Comparison of ENCODE assay signal across 11 cellular contexts in genomic region chr22:42645938-42646568, GRCh38. TPM values are rescaled to one million over a fixed set of nuclear protein-coding genes. Genes with fewer than 3 reads are reported as not detected.
DNase-seq lines count a peak whose midpoint lies in the region; ATAC-seq, FAIRE-seq and TF ChIP-seq lines count a peak whose summit lies in the region.
"Had no signal": no experiment of that assay in that cellular context is flagged by ENCODE, and none has a peak within 500 bp of the region (broad histone marks: within the 10 kb centered on the region; RNA-seq: fewer than 3 reads in every experiment).

No MANE protein-coding gene starts in this region.

- peak overlapping the region; percentile 69 for H3K4me3 Mint-ChIP-seq in HFFc6
- no peak overlapping the region for H3K4me3 Mint-ChIP-seq in central memory CD8-positive, alpha-beta T cell

- H3K36me3 ChIP-seq in liver (ENCODE audit: control insufficient read depth in 4 of 4, insufficient read depth in 3 of 4, low read depth in 1 of 4, low read length in 3 of 4) (no peaks in the 10 kb centered on the region), stomach smooth muscle (ENCODE audit: control insufficient read depth in 2 of 2, insufficient read depth in 2 of 2, low read length in 2 of 2) (no peaks in the 10 kb centered on the region)
- H3K36me3 ChIP-seq: neutrophil had no signal

- in situ Hi-C loops in KBM-7 (cut with MboI; ENCODE audit: low pct_unique_long_range_greater_than_20kb, low sequenced_read_pairs) = no loop called here

- H3K9me3 ChIP-seq in liver (ENCODE audit: control insufficient read depth in 4 of 4, low read length in 3 of 4) = no peaks in the 10 kb centered on the region
- H3K9me3 ChIP-seq in stomach smooth muscle (ENCODE audit: control insufficient read depth in 2 of 2, low read length in 2 of 2) = no peaks in the 10 kb centered on the region
- H3K9me3 ChIP-seq: neutrophil had no signal

- H3K9ac ChIP-seq in liver (ENCODE audit: low read depth in 1 of 2, low read length in 2 of 2) (peak overlapping the region in 1 of 2 donors; percentile 23), stomach smooth muscle (ENCODE audit: low read length in 2 of 2) (peak overlapping the region; percentile 52 to 68)

- no peak for TF ChIP-seq CTCF in HFFc6 (IDR thresholded peaks at IDR 0.05)
- TF ChIP-seq CTCF in liver (IDR thresholded peaks at IDR 0.05; ENCODE audit: low read depth, low read length, missing input control) = no peak

- no peak for TF ChIP-seq RAD21 in liver (IDR thresholded peaks at IDR 0.05)

- no peak for FAIRE-seq in GM19239 (lab: Jason Lieb, UNC)

- DNase-seq in HFFc6 (no peak), Ammon's horn (ENCODE audit: low spot score) (no peak), KBM-7 (no peak), GM19239 (ENCODE audit: insufficient read length, low spot score) (no peak)
- DNase-seq in central memory CD8-positive, alpha-beta T cell (ENCODE audit: low spot score in 2 of 2) = no peak
- DNase-seq: activated T-cell treated with anti-CD3 and anti-CD28 coated beads, Interleukin-2, amount 50 U/mL, for 1 hour had no signal

- H3K4me3 ChIP-seq in liver (ENCODE audit: low read depth in 1 of 3, low read length in 3 of 3) = peak overlapping the region in 1 of 3 donors; percentile 30
- peak overlapping the region in 1 of 2 donors; percentile 67 for H3K4me3 ChIP-seq in stomach smooth muscle (ENCODE audit: low read length in 2 of 2)
- H3K4me3 ChIP-seq: SK-N-MC had no signal

- H3K27ac ChIP-seq in liver (ENCODE audit: low read depth in 1 of 2, low read length in 2 of 2) (peak overlapping the region; percentile 67 to 73), stomach smooth muscle (ENCODE audit: low read length) (peak overlapping the region; percentile 85)
- H3K27ac ChIP-seq: neutrophil had no signal

- H3K36me3 Mint-ChIP-seq in HFFc6 (ENCODE audit: low read depth) = peaks cover 10% of the 10 kb centered on the region; the same call in 1 of the 2 replicates
- H3K36me3 Mint-ChIP-seq in central memory CD8-positive, alpha-beta T cell (ENCODE audit: insufficient read depth) = peaks cover 8% of the 10 kb centered on the region

- H3K4me1 ChIP-seq in liver (ENCODE audit: control insufficient read depth in 4 of 4, insufficient read depth in 4 of 4, low read length in 3 of 4) (peaks cover 46 to 73% (median 63%) of the 10 kb centered on the region in 4 donors), stomach smooth muscle (ENCODE audit: control insufficient read depth, insufficient read depth, low read length) (peaks cover 66% of the 10 kb centered on the region)

- no peaks in the 10 kb centered on the region for H3K27me3 ChIP-seq in liver (ENCODE audit: control insufficient read depth in 4 of 4, insufficient read depth in 4 of 4, low read length in 3 of 4)
- H3K27me3 ChIP-seq in stomach smooth muscle (ENCODE audit: control insufficient read depth in 1 of 2, insufficient read depth in 2 of 2, low read length in 2 of 2) = no peaks in the 10 kb centered on the region
- H3K27me3 ChIP-seq: neutrophil had no signal

- H3K27ac Mint-ChIP-seq in HFFc6 = peak overlapping the region; percentile 92
- H3K27ac Mint-ChIP-seq in central memory CD8-positive, alpha-beta T cell (ENCODE audit: low read depth) = peak overlapping the region; percentile 69

- ATAC-seq in central memory CD8-positive, alpha-beta T cell (replicated peaks; ENCODE audit: extremely low read depth, poor library complexity, severe bottlenecking) = no peak
- no peak for ATAC-seq in GM19463 (IDR thresholded peaks at IDR 0.05; ENCODE audit: unreplicated experiment)

- H3K9me3 Mint-ChIP-seq in HFFc6 = no peaks in the 10 kb centered on the region
- no peaks in the 10 kb centered on the region for H3K9me3 Mint-ChIP-seq in central memory CD8-positive, alpha-beta T cell

- peaks cover 47% of the 10 kb centered on the region for H3K4me1 Mint-ChIP-seq in HFFc6 (ENCODE audit: low read depth)
- peaks cover 41% of the 10 kb centered on the region for H3K4me1 Mint-ChIP-seq in central memory CD8-positive, alpha-beta T cell

- WGBS in liver = 50% methylated on average over 13 of the region's 13 CpGs

- peaks cover 3% of the 10 kb centered on the region for H3K27me3 Mint-ChIP-seq in HFFc6 (ENCODE audit: insufficient read depth)
- H3K27me3 Mint-ChIP-seq in central memory CD8-positive, alpha-beta T cell = no peaks in the 10 kb centered on the region

TF ChIP-seq in liver, 16 proteins besides CTCF, POLR2A, EP300 and RAD21:
- TF ChIP-seq TAF1 (conservative IDR thresholded peaks at IDR 0.05) = no peak
- no peak for TF ChIP-seq ZBTB33 (IDR thresholded peaks at IDR 0.05)
- TF ChIP-seq REST (IDR thresholded peaks at IDR 0.05) = no peak
- no peak for TF ChIP-seq FOXA1 (IDR thresholded peaks at IDR 0.05)
- TF ChIP-seq MAX (IDR thresholded peaks at IDR 0.05) = no peak
- TF ChIP-seq HNF4A (conservative IDR thresholded peaks at IDR 0.05) = peak in 1 of 2 donors; percentile 36
- TF ChIP-seq JUND (IDR thresholded peaks at IDR 0.05) = no peak
- peak in 1 of 2 donors; percentile 18 for TF ChIP-seq RXRA (IDR thresholded peaks at IDR 0.05)
- no peak for TF ChIP-seq ATF3 (IDR thresholded peaks at IDR 0.05)
- TF ChIP-seq SP1 (IDR thresholded peaks at IDR 0.05) = peak; percentile 18
- no peak for TF ChIP-seq NR2F2 (IDR thresholded peaks at IDR 0.05)

RNA-seq across cellular contexts. Expression of gene CYB5R3, which starts 3.1 kb away (rescaled TPM):
- 100 to 1,000 TPM; 315 to 413 (median 347) TPM for total RNA-seq in HFFc6 (2021; fragmentation: NEBNext Ultra II Directional; extraction: Animal tissue kit (Norgen Biotek cat#: 25700))
- 10 to 100 TPM; 49.4 to 71.1 TPM for total RNA-seq in liver
- 100 to 1,000 TPM; 197 to 210 TPM for polyA plus RNA-seq in liver

RNA-seq across cellular contexts. Expression of gene ATP5MGL, which starts 5.7 kb away (rescaled TPM):
- under 1 TPM in 3 of 6 experiments, not detected in 3; 0.26 to 0.64 (median 0.54) TPM for total RNA-seq in HFFc6 (2021; fragmentation: NEBNext Ultra II Directional; extraction: Animal tissue kit (Norgen Biotek cat#: 25700))
- under 1 TPM in 1 of 2 donors, not detected in 1; 0.84 TPM for total RNA-seq in liver
- polyA plus RNA-seq in liver = 1 to 10 TPM in 1 of 2 donors, not detected in 1; 1.1 TPM

RNA-seq across cellular contexts. Expression of gene POLDIP3, which starts 31.4 kb away (rescaled TPM):
- 10 to 100 TPM; 54.2 to 63.7 (median 58.1) TPM for total RNA-seq in HFFc6 (2021; fragmentation: NEBNext Ultra II Directional; extraction: Animal tissue kit (Norgen Biotek cat#: 25700))
- 10 to 100 TPM; 18.1 to 22.5 TPM for total RNA-seq in liver
- polyA plus RNA-seq in liver = 10 to 100 TPM; 14.6 to 18.0 TPM

Comparison
In these comparisons a context has a peak if more than half of its experiments do, and no peak if none do; other contexts are left out.
1. RNA of gene CYB5R3, which starts 3.1 kb away (total RNA-seq): 315 to 413 TPM in HFFc6; 49.4 to 71.1 TPM in liver; every median in the first group is over 4 times any median in the second.